Comparison of ENCODE assay signal across 1 cellular context in genomic region chr4:94451669-94452475, GRCh38.
A peak's percentile ranks its signal among the peaks of the same experiment; 100 is the strongest.
TF ChIP-seq lines count a peak whose summit lies in the region.

TSS of gene PDLIM5 (plus strand) at chr4:94451942. CDS start at chr4:94455289, 3,347 bp downstream.

TF ChIP-seq in WTC11, 78 proteins besides CTCF, POLR2A, EP300 and RAD21 (continued from another document):
- TF ChIP-seq ATF6 (CRISPR knock-in tag; IDR thresholded peaks at IDR 0.05) (no peak), ZNF512 (CRISPR knock-in tag; IDR thresholded peaks at IDR 0.05; ENCODE audit: borderline replicate concordance) (no peak), PRRX2 (CRISPR knock-in tag; IDR thresholded peaks at IDR 0.05) (0 out of 2 replicates have a peak, but pooled peaks have one; percentile 20), ERG (CRISPR knock-in tag; IDR thresholded peaks at IDR 0.05) (no peak), ZNF425 (CRISPR knock-in tag; conservative IDR thresholded peaks at IDR 0.05) (no peak), MYBL2 (CRISPR knock-in tag; IDR thresholded peaks at IDR 0.05) (no peak), IRF2 (CRISPR knock-in tag; IDR thresholded peaks at IDR 0.05; ENCODE audit: borderline replicate concordance, low read depth) (no peak), NFE2L1 (CRISPR knock-in tag; IDR thresholded peaks at IDR 0.05) (no peak), GTF2I (CRISPR knock-in tag; conservative IDR thresholded peaks at IDR 0.05) (no peak), ZNF138 (CRISPR knock-in tag; conservative IDR thresholded peaks at IDR 0.05) (no peak)
